8 cellular contexts compared by ENCODE assay signal in genomic region chr17:13016881-13017622, GRCh38.
DNase-seq lines count a peak whose midpoint lies in the region; ATAC-seq lines count a peak whose summit lies in the region.

No MANE protein-coding gene starts in this region.

- peaks cover 33% of the 10 kb centered on the region for H3K79me2 ChIP-seq in ACC112 (ENCODE audit: control insufficient read depth, insufficient read depth, low read length, unreplicated experiment)

- DNase-seq in EL (no peak), SHP77 (lab: John Stamatoyannopoulos, UW) (no peak)

- H3K4me3 ChIP-seq in ACC112 (ENCODE audit: low read depth, low read length) (peak overlapping the region; percentile 96), iPS-15b (ENCODE audit: low read depth, low read length) (peak overlapping the region; percentile 97)

- H3K36me3 ChIP-seq in ACC112 (ENCODE audit: insufficient read depth, low read length), result peaks cover 33% of the 10 kb centered on the region
- H3K36me3 ChIP-seq in iPS-15b (ENCODE audit: control insufficient read depth, insufficient read depth, low read length), result peaks cover 31% of the 10 kb centered on the region

- peaks cover 16% of the 10 kb centered on the region for H3K36me3 Mint-ChIP-seq in activated naive CD4-positive, alpha-beta T cell treated with anti-CD3 and anti-CD28 coated beads, Interleukin-2, amount 50 U/mL, for 24 hours
- peaks cover 31% of the 10 kb centered on the region for H3K36me3 Mint-ChIP-seq in stimulated activated memory B cell treated with anti-CD40 and anti-IgM and Interleukin-4, amounts not matched to agents 10 μg/mL and 1 μg/mL and 100 μg/mL, for 72 hours

- no peaks in the 10 kb centered on the region for H3K4me1 ChIP-seq in ACC112 (ENCODE audit: control insufficient read depth, insufficient read depth, low read length, unreplicated experiment)
- peaks cover 2% of the 10 kb centered on the region for H3K4me1 ChIP-seq in iPS-15b (ENCODE audit: control insufficient read depth, insufficient read depth, low read length)

- H3K27ac ChIP-seq in ACC112 (ENCODE audit: low read depth, low read length), result peak overlapping the region; percentile 56

- ATAC-seq in GM19351 (IDR thresholded peaks at IDR 0.05; ENCODE audit: unreplicated experiment) (peak; percentile 30), HG03442 (IDR thresholded peaks at IDR 0.05; ENCODE audit: unreplicated experiment) (peak; percentile 9)
- peak; percentile 35 for ATAC-seq in stimulated activated memory B cell treated with anti-CD40 and anti-IgM and Interleukin-4, amounts not matched to agents 10 μg/mL and 1 μg/mL and 100 μg/mL, for 72 hours

- peak overlapping the region; percentile 97 for H3K4me3 Mint-ChIP-seq in activated naive CD4-positive, alpha-beta T cell treated with anti-CD3 and anti-CD28 coated beads, Interleukin-2, amount 50 U/mL, for 24 hours
- peak overlapping the region; percentile 97 for H3K4me3 Mint-ChIP-seq in stimulated activated memory B cell treated with anti-CD40 and anti-IgM and Interleukin-4, amounts not matched to agents 10 μg/mL and 1 μg/mL and 100 μg/mL, for 72 hours

- peak overlapping the region; percentile 92 for H3K9ac ChIP-seq in iPS-15b (ENCODE audit: low read depth, low read length)

- H3K4me1 Mint-ChIP-seq in activated naive CD4-positive, alpha-beta T cell treated with anti-CD3 and anti-CD28 coated beads, Interleukin-2, amount 50 U/mL, for 24 hours, result peaks cover 41% of the 10 kb centered on the region
- H3K4me1 Mint-ChIP-seq in stimulated activated memory B cell treated with anti-CD40 and anti-IgM and Interleukin-4, amounts not matched to agents 10 μg/mL and 1 μg/mL and 100 μg/mL, for 72 hours, result peaks cover 37% of the 10 kb centered on the region

- peak overlapping the region; percentile 72 for H3K27ac Mint-ChIP-seq in activated naive CD4-positive, alpha-beta T cell treated with anti-CD3 and anti-CD28 coated beads, Interleukin-2, amount 50 U/mL, for 24 hours
- H3K27ac Mint-ChIP-seq in stimulated activated memory B cell treated with anti-CD40 and anti-IgM and Interleukin-4, amounts not matched to agents 10 μg/mL and 1 μg/mL and 100 μg/mL, for 72 hours, result peak overlapping the region; percentile 89

- no peaks in the 10 kb centered on the region for H3K9me3 ChIP-seq in iPS-15b (ENCODE audit: control insufficient read depth, insufficient read depth, low read length)

- no peaks in the 10 kb centered on the region for H3K27me3 Mint-ChIP-seq in activated naive CD4-positive, alpha-beta T cell treated with anti-CD3 and anti-CD28 coated beads, Interleukin-2, amount 50 U/mL, for 24 hours
- no peaks in the 10 kb centered on the region for H3K27me3 Mint-ChIP-seq in stimulated activated memory B cell treated with anti-CD40 and anti-IgM and Interleukin-4, amounts not matched to agents 10 μg/mL and 1 μg/mL and 100 μg/mL, for 72 hours

- H3K9me3 Mint-ChIP-seq in activated naive CD4-positive, alpha-beta T cell treated with anti-CD3 and anti-CD28 coated beads, Interleukin-2, amount 50 U/mL, for 24 hours, result no peaks in the 10 kb centered on the region
- no peaks in the 10 kb centered on the region for H3K9me3 Mint-ChIP-seq in stimulated activated memory B cell treated with anti-CD40 and anti-IgM and Interleukin-4, amounts not matched to agents 10 μg/mL and 1 μg/mL and 100 μg/mL, for 72 hours

- no peaks in the 10 kb centered on the region for H3K27me3 ChIP-seq in ACC112 (ENCODE audit: insufficient read depth, low read length)
- no peaks in the 10 kb centered on the region for H3K27me3 ChIP-seq in iPS-15b (ENCODE audit: control insufficient read depth, insufficient read depth, low read length)

- H2AFZ ChIP-seq in ACC112 (ENCODE audit: low read length, unreplicated experiment), result peak overlapping the region; percentile 99
